In the genomic region with DNA sequence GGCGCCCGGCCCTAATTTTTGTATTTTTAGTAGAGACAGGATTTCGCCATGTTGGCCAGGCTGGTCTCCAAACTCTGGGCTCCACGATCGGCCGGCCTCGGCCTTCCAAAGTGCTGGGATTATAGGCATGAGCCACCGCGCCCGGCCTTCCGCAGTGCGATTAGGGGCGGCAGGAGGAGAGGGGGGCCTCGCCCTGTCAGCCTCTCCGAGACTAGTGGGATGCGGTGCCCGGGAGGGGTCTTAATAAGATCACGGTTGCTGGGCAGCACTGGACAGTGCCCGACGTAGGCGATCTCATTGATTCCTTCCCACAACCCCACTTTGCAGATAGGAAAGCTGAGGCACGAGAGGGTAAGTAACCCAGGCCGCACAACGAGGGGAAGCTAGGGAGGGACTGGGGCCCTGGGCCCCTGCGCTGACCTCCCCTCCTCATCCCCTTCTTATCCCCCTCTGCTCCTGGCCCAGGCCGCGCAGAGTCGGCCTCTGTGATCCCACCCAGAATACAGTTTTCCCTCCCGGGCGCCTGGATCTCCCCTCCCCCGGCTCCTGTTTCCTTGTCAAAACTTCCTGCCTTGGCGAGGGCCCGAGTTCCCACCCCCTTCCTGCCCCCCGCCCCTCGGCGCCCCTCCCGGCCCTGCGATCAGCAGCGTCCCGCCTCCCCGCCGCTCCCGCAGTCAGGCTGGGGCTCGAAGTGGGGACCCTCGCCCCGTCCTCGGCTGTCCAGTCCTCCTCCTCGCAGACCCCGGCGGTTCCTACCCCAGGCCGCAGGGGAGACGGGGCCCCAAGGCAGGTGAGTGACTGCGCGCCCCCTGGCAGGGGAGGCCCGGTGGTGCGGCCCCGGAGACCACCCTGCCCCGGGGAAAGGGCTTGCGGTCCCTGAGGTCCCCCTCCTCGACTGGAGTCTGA, we compare ENCODE assay signal across 1 cellular context.
A peak's percentile ranks its signal among the peaks of the same experiment; 100 is the strongest.
TF ChIP-seq lines count a peak whose summit lies in the region.

A gene with protein sequence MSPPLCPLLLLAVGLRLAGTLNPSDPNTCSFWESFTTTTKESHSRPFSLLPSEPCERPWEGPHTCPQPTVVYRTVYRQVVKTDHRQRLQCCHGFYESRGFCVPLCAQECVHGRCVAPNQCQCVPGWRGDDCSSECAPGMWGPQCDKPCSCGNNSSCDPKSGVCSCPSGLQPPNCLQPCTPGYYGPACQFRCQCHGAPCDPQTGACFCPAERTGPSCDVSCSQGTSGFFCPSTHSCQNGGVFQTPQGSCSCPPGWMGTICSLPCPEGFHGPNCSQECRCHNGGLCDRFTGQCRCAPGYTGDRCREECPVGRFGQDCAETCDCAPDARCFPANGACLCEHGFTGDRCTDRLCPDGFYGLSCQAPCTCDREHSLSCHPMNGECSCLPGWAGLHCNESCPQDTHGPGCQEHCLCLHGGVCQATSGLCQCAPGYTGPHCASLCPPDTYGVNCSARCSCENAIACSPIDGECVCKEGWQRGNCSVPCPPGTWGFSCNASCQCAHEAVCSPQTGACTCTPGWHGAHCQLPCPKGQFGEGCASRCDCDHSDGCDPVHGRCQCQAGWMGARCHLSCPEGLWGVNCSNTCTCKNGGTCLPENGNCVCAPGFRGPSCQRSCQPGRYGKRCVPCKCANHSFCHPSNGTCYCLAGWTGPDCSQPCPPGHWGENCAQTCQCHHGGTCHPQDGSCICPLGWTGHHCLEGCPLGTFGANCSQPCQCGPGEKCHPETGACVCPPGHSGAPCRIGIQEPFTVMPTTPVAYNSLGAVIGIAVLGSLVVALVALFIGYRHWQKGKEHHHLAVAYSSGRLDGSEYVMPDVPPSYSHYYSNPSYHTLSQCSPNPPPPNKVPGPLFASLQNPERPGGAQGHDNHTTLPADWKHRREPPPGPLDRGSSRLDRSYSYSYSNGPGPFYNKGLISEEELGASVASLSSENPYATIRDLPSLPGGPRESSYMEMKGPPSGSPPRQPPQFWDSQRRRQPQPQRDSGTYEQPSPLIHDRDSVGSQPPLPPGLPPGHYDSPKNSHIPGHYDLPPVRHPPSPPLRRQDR (plus strand): TSS at position 671 of the 906 bp plus-strand sequence. CDS start 10,209 bp downstream, outside the sequence.

TF ChIP-seq in IMR-90, 13 proteins besides CTCF, POLR2A, EP300 and RAD21:
- TF ChIP-seq RFX5 (IDR thresholded peaks at IDR 0.05; ENCODE audit: low read depth, low read length) (no peak), SMC3 (IDR thresholded peaks at IDR 0.05; ENCODE audit: low read depth, low read length) (no peak), MAFK (IDR thresholded peaks at IDR 0.05; ENCODE audit: low read depth, low read length) (no peak), RCOR1 (IDR thresholded peaks at IDR 0.05; ENCODE audit: insufficient replicate concordance, low read length) (peak; percentile 79)
- TF ChIP-seq, protein P1, sequence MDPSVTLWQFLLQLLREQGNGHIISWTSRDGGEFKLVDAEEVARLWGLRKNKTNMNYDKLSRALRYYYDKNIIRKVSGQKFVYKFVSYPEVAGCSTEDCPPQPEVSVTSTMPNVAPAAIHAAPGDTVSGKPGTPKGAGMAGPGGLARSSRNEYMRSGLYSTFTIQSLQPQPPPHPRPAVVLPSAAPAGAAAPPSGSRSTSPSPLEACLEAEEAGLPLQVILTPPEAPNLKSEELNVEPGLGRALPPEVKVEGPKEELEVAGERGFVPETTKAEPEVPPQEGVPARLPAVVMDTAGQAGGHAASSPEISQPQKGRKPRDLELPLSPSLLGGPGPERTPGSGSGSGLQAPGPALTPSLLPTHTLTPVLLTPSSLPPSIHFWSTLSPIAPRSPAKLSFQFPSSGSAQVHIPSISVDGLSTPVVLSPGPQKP (IDR thresholded peaks at IDR 0.05; ENCODE audit: borderline replicate concordance, low read depth, low read length): no peak
